In genomic region chr3:15606434-15606891, GRCh38 we compare ENCODE assay signal across 1 cellular context.
TF ChIP-seq lines count a peak whose summit lies in the region.

No MANE protein-coding gene starts in this region.

TF ChIP-seq in GM23338, 12 proteins besides CTCF, POLR2A, EP300 and RAD21 (continued from another document):
- TF ChIP-seq ZNF462 (CRISPR knock-in tag; IDR thresholded peaks at IDR 0.05): no peak
- no peak for TF ChIP-seq EZH2 (IDR thresholded peaks at IDR 0.05; ENCODE audit: low read depth, unreplicated experiment)
- no peak for TF ChIP-seq STAT1 (IDR thresholded peaks at IDR 0.05; ENCODE audit: unreplicated experiment)
- TF ChIP-seq JUNB (IDR thresholded peaks at IDR 0.05; ENCODE audit: unreplicated experiment): no peak
- no peak for TF ChIP-seq EZH2phosphoT487 (IDR thresholded peaks at IDR 0.05; ENCODE audit: unreplicated experiment)
- TF ChIP-seq REST (IDR thresholded peaks at IDR 0.05; ENCODE audit: unreplicated experiment): no peak
